ENCODE assay signal across 13 cellular contexts in genomic region chr11:60455531-60456042, GRCh38. TPM values are rescaled to one million over a fixed set of nuclear protein-coding genes. Genes with fewer than 3 reads are reported as not detected.
A peak's percentile ranks its signal among the peaks of the same experiment; 100 is the strongest.
DNase-seq lines count a peak whose midpoint lies in the region; ATAC-seq and TF ChIP-seq lines count a peak whose summit lies in the region.
"Had no signal": no experiment of that assay in that cellular context is flagged by ENCODE, and none has a peak within 500 bp of the region (broad histone marks: within the 10 kb centered on the region; RNA-seq: fewer than 3 reads in every experiment).

Gene MS4A1 (plus strand): TSS chr11:60455847. CDS start chr11:60462375, 6,528 bp downstream.

- H3K27me3 ChIP-seq in SU-DHL-6 (ENCODE audit: low read length): no peaks in the 10 kb centered on the region
- H3K27me3 ChIP-seq: esophagus muscularis mucosa had no signal

- H2AFZ ChIP-seq in SU-DHL-6 (ENCODE audit: low read depth, low read length, severe bottlenecking): no peak within 1 kb of the TSS

- H3K9me2 ChIP-seq in SU-DHL-6 (replicated peaks; ENCODE audit: insufficient read depth, low read length): no peaks in the 10 kb centered on the region

- H3K4me3 ChIP-seq in GM12875 (ENCODE audit: low read depth, low read length) (peak within 1 kb of the TSS; percentile 62), SU-DHL-6 (ENCODE audit: insufficient read depth, low read length, poor library complexity, severe bottlenecking) (peak within 1 kb of the TSS; percentile 83)
- H3K4me3 ChIP-seq: esophagus muscularis mucosa had no signal

- peaks cover 40% of the 10 kb centered on the region for H3K36me3 ChIP-seq in SU-DHL-6 (ENCODE audit: low read length)
- H3K36me3 ChIP-seq: esophagus muscularis mucosa had no signal

- peak within 1 kb of the TSS; percentile 99 for H3K27ac ChIP-seq in SU-DHL-6 (ENCODE audit: low read depth, low read length)
- H3K27ac ChIP-seq: esophagus muscularis mucosa had no signal

- peaks cover 50% of the 10 kb centered on the region for H3K79me2 ChIP-seq in SU-DHL-6 (ENCODE audit: insufficient read depth, low read length)

- peaks cover 69% of the 10 kb centered on the region for H3F3A ChIP-seq in SU-DHL-6 (ENCODE audit: insufficient read depth)

- peaks cover 1% of the 10 kb centered on the region for H3K27me3 Mint-ChIP-seq in endothelial cell (ENCODE audit: unreplicated experiment)

- TF ChIP-seq CTCF in GM12875 (IDR thresholded peaks at IDR 0.05; ENCODE audit: borderline replicate concordance, insufficient read depth, low read depth, low read length): no peak
- TF ChIP-seq CTCF in SU-DHL-6 (IDR thresholded peaks at IDR 0.05; ENCODE audit: insufficient read depth, low read length, poor library complexity, severe bottlenecking): no peak
- no peak for TF ChIP-seq CTCF in endothelial cell (IDR thresholded peaks at IDR 0.05; ENCODE audit: unreplicated experiment)

- DNase-seq in kidney tubule cell (ENCODE audit: low spot score): no peak
- no peak for DNase-seq in endothelial cell (ENCODE audit: low spot score)
- DNase-seq in SIG-M5 (lab: John Stamatoyannopoulos, UW): no peak
- no peak for DNase-seq in epidermal melanocyte (ENCODE audit: insufficient read length, low spot score)
- DNase-seq: activated naive CD8-positive, alpha-beta T cell treated with anti-CD3 and anti-CD28 coated beads, Interleukin-2, amount 10 ng/mL, durations not matched to agents 7 days and 5 days; COR-L47; mammary epithelial cell had no signal

- no peaks in the 10 kb centered on the region for H3K9me3 Mint-ChIP-seq in endothelial cell (ENCODE audit: unreplicated experiment)
- H3K9me3 Mint-ChIP-seq: activated naive CD8-positive, alpha-beta T cell treated with anti-CD3 and anti-CD28 coated beads, Interleukin-2, amount 10 ng/mL, durations not matched to agents 7 days and 5 days had no signal

- no peak within 1 kb of the TSS for H3K4me3 Mint-ChIP-seq in endothelial cell (ENCODE audit: unreplicated experiment)
- H3K4me3 Mint-ChIP-seq: activated naive CD8-positive, alpha-beta T cell treated with anti-CD3 and anti-CD28 coated beads, Interleukin-2, amount 10 ng/mL, durations not matched to agents 7 days and 5 days had no signal

- no peak within 1 kb of the TSS for H3K27ac Mint-ChIP-seq in endothelial cell (ENCODE audit: unreplicated experiment)
- H3K27ac Mint-ChIP-seq: activated naive CD8-positive, alpha-beta T cell treated with anti-CD3 and anti-CD28 coated beads, Interleukin-2, amount 10 ng/mL, durations not matched to agents 7 days and 5 days had no signal

- H4K20me1 ChIP-seq in SU-DHL-6 (ENCODE audit: low read depth, low read length): peaks cover 19% of the 10 kb centered on the region

- ATAC-seq in GM19395 (IDR thresholded peaks at IDR 0.05; ENCODE audit: unreplicated experiment) (peak; percentile 87), HG02973 (IDR thresholded peaks at IDR 0.05; ENCODE audit: unreplicated experiment) (peak; percentile 81)

- H3K4me1 Mint-ChIP-seq in endothelial cell (ENCODE audit: unreplicated experiment): no peaks in the 10 kb centered on the region
- H3K4me1 Mint-ChIP-seq: activated naive CD8-positive, alpha-beta T cell treated with anti-CD3 and anti-CD28 coated beads, Interleukin-2, amount 10 ng/mL, durations not matched to agents 7 days and 5 days had no signal

- peak within 1 kb of the TSS; percentile 83 for H3K4me2 ChIP-seq in SU-DHL-6 (ENCODE audit: low read depth, low read length, poor library complexity, severe bottlenecking)

- peak within 1 kb of the TSS; percentile 96 for H3K9ac ChIP-seq in SU-DHL-6 (ENCODE audit: low read length)

- H3K36me3 Mint-ChIP-seq in endothelial cell (ENCODE audit: low read depth, unreplicated experiment): no peaks in the 10 kb centered on the region
- H3K36me3 Mint-ChIP-seq: activated naive CD8-positive, alpha-beta T cell treated with anti-CD3 and anti-CD28 coated beads, Interleukin-2, amount 10 ng/mL, durations not matched to agents 7 days and 5 days had no signal

- H3K9me3 ChIP-seq in SU-DHL-6 (ENCODE audit: insufficient read depth, low read length): no peaks in the 10 kb centered on the region
- H3K9me3 ChIP-seq: esophagus muscularis mucosa had no signal

RNA-seq across cellular contexts. Expression of gene MS4A1, which starts in this region (rescaled TPM):
- total RNA-seq in endothelial cell (ENCODE audit: unreplicated experiment): not detected
- total RNA-seq: mammary epithelial cell, NCI-H460 had no signal
